ENCODE assay signal across 8 cellular contexts in genomic region chr5:80959768-80960442, GRCh38. TPM values are rescaled to one million over a fixed set of nuclear protein-coding genes. Genes with fewer than 3 reads are reported as not detected.
DNase-seq lines count a peak whose midpoint lies in the region; ATAC-seq and TF ChIP-seq lines count a peak whose summit lies in the region.

RASGRF2 (plus strand) TSS chr5:80960363; CDS start chr5:80960739, 376 bp downstream.

- peak in 3 of 4 experiments; percentile 8 to 21 (median 11) for DNase-seq in activated CD4-positive, CD25-positive, alpha-beta regulatory T cell (lab: John Stamatoyannopoulos, UW)
- DNase-seq in caudate nucleus (lab: John Stamatoyannopoulos, UW): peak in 25 of 61 donors; percentile 5 to 73 (median 35)
- no peak for DNase-seq in kidney epithelial cell (ENCODE audit: low read depth)
- DNase-seq in stimulated activated CD4-positive, alpha-beta T cell treated with anti-CD3 and anti-CD28 coated beads, Interleukin-15, amount 100 ng/mL, for 24 hours: peak; percentile 70
- no peak for DNase-seq in SKM-1 (lab: John Stamatoyannopoulos, UW; ENCODE audit: unreplicated experiment)

- ATAC-seq in GM21723 (IDR thresholded peaks at IDR 0.05; ENCODE audit: unreplicated experiment) (no peak), HG02798 (IDR thresholded peaks at IDR 0.05; ENCODE audit: poor library complexity, unreplicated experiment) (no peak)

- H3K27me3 ChIP-seq in kidney epithelial cell (ENCODE audit: control insufficient read depth, insufficient read depth, low read length): peaks cover 4% of the 10 kb centered on the region

- POLR2A ChIA-PET in HEK293 (lab: Yijun Ruan, JAX): no interaction called here

- H3K9me3 ChIP-seq in HEK293 (ENCODE audit: control insufficient read depth, insufficient read depth, low read depth, low read length): no peaks in the 10 kb centered on the region

- peaks cover 37% of the 10 kb centered on the region for H3K4me1 ChIP-seq in HEK293 (ENCODE audit: control insufficient read depth, insufficient read depth, low read length)

- peak within 1 kb of the TSS; percentile 60 for H3K4me3 ChIP-seq in HEK293 (ENCODE audit: low read depth, low read length)
- peak within 1 kb of the TSS; percentile 73 for H3K4me3 ChIP-seq in kidney epithelial cell (ENCODE audit: low read depth, low read length)

- H3K36me3 ChIP-seq in HEK293 (ENCODE audit: control insufficient read depth in 2 of 2, insufficient read depth in 1 of 2, low read length in 2 of 2) (no peaks in the 10 kb centered on the region), kidney epithelial cell (ENCODE audit: control insufficient read depth, insufficient read depth, low read length) (no peaks in the 10 kb centered on the region)

- TF ChIP-seq CTCF in HEK293 (tag by site-specific recombination; IDR thresholded peaks at IDR 0.05) (peak; percentile 68; the same call in 1 of the 2 replicates), kidney epithelial cell (IDR thresholded peaks at IDR 0.05; ENCODE audit: insufficient read depth, low read length, poor library complexity, severe bottlenecking) (no peak)

- CTCF ChIA-PET in HEK293 (lab: Yijun Ruan, JAX): interaction anchor here (0.6 to 2.8 kb wide), 3 partner anchors 31 to 233 kb away, joined by 4 to 7 read pairs (median 4); no protein-coding TSS in a partner anchor

- peak within 1 kb of the TSS; percentile 61; the same call in 1 of the 2 replicates for H3K27ac ChIP-seq in HEK293 (ENCODE audit: extremely low read depth, low read depth, low read length)
- peak within 1 kb of the TSS; percentile 30 for H3K27ac ChIP-seq in caudate nucleus (ENCODE audit: low read depth, low read length)

TF ChIP-seq in HEK293, 187 proteins besides CTCF, POLR2A, EP300 and RAD21 (continues in another document):
- TF ChIP-seq ZNF121 (tag by site-specific recombination; IDR thresholded peaks at IDR 0.05) (no peak), KLF7 (tag by site-specific recombination; IDR thresholded peaks at IDR 0.05; ENCODE audit: borderline replicate concordance) (0 out of 2 replicates have a peak, but pooled peaks have one; percentile 62), ZNF449 (tag by site-specific recombination; IDR thresholded peaks at IDR 0.05) (no peak; the same call in 1 of the 2 replicates), ZNF677 (tag by site-specific recombination; IDR thresholded peaks at IDR 0.05) (no peak), ZNF837 (tag by site-specific recombination; IDR thresholded peaks at IDR 0.05) (no peak), GLI4 (tag by site-specific recombination; IDR thresholded peaks at IDR 0.05) (peak; percentile 38; the same call in 1 of the 2 replicates), TSHZ1 (tag by site-specific recombination; IDR thresholded peaks at IDR 0.05; ENCODE audit: borderline replicate concordance) (no peak), ZNF366 (tag by site-specific recombination; conservative IDR thresholded peaks at IDR 0.05) (no peak), ZNF140 (tag by site-specific recombination; IDR thresholded peaks at IDR 0.05) (no peak), ZNF211 (tag by site-specific recombination; IDR thresholded peaks at IDR 0.05; ENCODE audit: low read depth) (no peak), ZBTB7A (tag by site-specific recombination; IDR thresholded peaks at IDR 0.05; ENCODE audit: low read depth) (0 out of 2 replicates have a peak, but pooled peaks have one; percentile 41), ZSCAN16 (tag by site-specific recombination; IDR thresholded peaks at IDR 0.05) (no peak), ZNF610 (tag by site-specific recombination; IDR thresholded peaks at IDR 0.05; ENCODE audit: borderline replicate concordance) (peak; percentile 51; the same call in 1 of the 2 replicates), ZSCAN30 (tag by site-specific recombination; IDR thresholded peaks at IDR 0.05) (no peak), ZNF624 (tag by site-specific recombination; IDR thresholded peaks at IDR 0.05) (no peak), ZFHX2 (tag by site-specific recombination; conservative IDR thresholded peaks at IDR 0.05) (peak; percentile 90), GFI1B (tag by site-specific recombination; IDR thresholded peaks at IDR 0.05) (no peak), ZNF202 (tag by site-specific recombination; IDR thresholded peaks at IDR 0.05; ENCODE audit: borderline replicate concordance) (no peak), ZFP37 (tag by site-specific recombination; IDR thresholded peaks at IDR 0.05) (no peak), ZNF37A (tag by site-specific recombination; IDR thresholded peaks at IDR 0.05) (no peak; the same call in 1 of the 2 replicates), WT1 (tag by site-specific recombination; IDR thresholded peaks at IDR 0.05) (peak; percentile 65; the same call in 1 of the 2 replicates), ZBTB6 (tag by site-specific recombination; IDR thresholded peaks at IDR 0.05) (no peak), ZNF692 (tag by site-specific recombination; IDR thresholded peaks at IDR 0.05) (peak; percentile 72; the same call in 1 of the 2 replicates), PBX3 (CRISPR knock-in tag; IDR thresholded peaks at IDR 0.05) (no peak)

RNA-seq across cellular contexts. Expression of gene RASGRF2, which starts in this region (rescaled TPM):
- 5.4 and 5.8 TPM in 2 replicates for total RNA-seq in kidney epithelial cell

Comparison
In these comparisons a context has a peak if more than half of its experiments do, and no peak if none do; other contexts are left out.
1. DNase-seq: peak in activated CD4-positive, CD25-positive, alpha-beta regulatory T cell (3 of 4) and stimulated activated CD4-positive, alpha-beta T cell treated with anti-CD3 and anti-CD28 coated beads, Interleukin-15, amount 100 ng/mL, for 24 hours (single experiment); none in kidney epithelial cell (single experiment) and SKM-1 (single experiment).